Comparison of ENCODE assay signal across 15 cellular contexts in genomic region chr10:15201589-15202300, GRCh38. TPM values are rescaled to one million over a fixed set of nuclear protein-coding genes. Genes with fewer than 3 reads are reported as not detected.
A peak's percentile ranks its signal among the peaks of the same experiment; 100 is the strongest.
DNase-seq lines count a peak whose midpoint lies in the region; ATAC-seq, FAIRE-seq and TF ChIP-seq lines count a peak whose summit lies in the region.
"Had no signal": no experiment of that assay in that cellular context is flagged by ENCODE, and none has a peak within 500 bp of the region (broad histone marks: within the 10 kb centered on the region; RNA-seq: fewer than 3 reads in every experiment).

No MANE protein-coding gene starts in this region.

- H3K27me3 Mint-ChIP-seq in astrocyte (ENCODE audit: low read depth, unreplicated experiment) = no peaks in the 10 kb centered on the region

- peak overlapping the region; percentile 99 for H3K27ac Mint-ChIP-seq in astrocyte (ENCODE audit: unreplicated experiment)
- H3K27ac Mint-ChIP-seq: activated naive CD4-positive, alpha-beta T cell treated with anti-CD3 and anti-CD28 coated beads, Interleukin-2, amount 50 U/mL, for 72 hours; memory B cell had no signal

- TF ChIP-seq CTCF in astrocyte (IDR thresholded peaks at IDR 0.05; ENCODE audit: insufficient read depth, low read depth, low read length) (no peak), kidney epithelial cell (IDR thresholded peaks at IDR 0.05; ENCODE audit: insufficient read depth, low read length, poor library complexity, severe bottlenecking) (no peak)

- in situ Hi-C loops in ACHN (cut with HindIII; ENCODE audit: low pct_ligation_motif_present, low pct_unique_long_range_greater_than_20kb, low sequenced_read_pairs) = no loop called here

- H3K4me3 Mint-ChIP-seq in astrocyte (ENCODE audit: unreplicated experiment) = peak overlapping the region; percentile 72
- H3K4me3 Mint-ChIP-seq: memory B cell had no signal

- H3K36me3 Mint-ChIP-seq in astrocyte (ENCODE audit: low read depth, unreplicated experiment) = peaks cover 3% of the 10 kb centered on the region
- H3K36me3 Mint-ChIP-seq: memory B cell had no signal

- H3K4me3 ChIP-seq in astrocyte (ENCODE audit: insufficient read depth, low read depth, low read length) (peak overlapping the region; percentile 14), kidney epithelial cell (ENCODE audit: low read depth, low read length) (no peak overlapping the region), H7 (ENCODE audit: insufficient read depth, low read depth, low read length) (no peak overlapping the region)
- H3K4me3 ChIP-seq: thyroid gland had no signal

- H3K79me2 ChIP-seq in astrocyte (ENCODE audit: insufficient read depth, low read length) = no peaks in the 10 kb centered on the region

- peak; percentile 45 for FAIRE-seq in astrocyte (lab: Jason Lieb, UNC)
- FAIRE-seq: HepG2 had no signal

- peak overlapping the region; percentile 90 for H3K27ac ChIP-seq in astrocyte (ENCODE audit: low read depth, low read length)
- H3K27ac ChIP-seq: thyroid gland had no signal

- H3K36me3 ChIP-seq in astrocyte (ENCODE audit: insufficient read depth, low read length) (no peaks in the 10 kb centered on the region), kidney epithelial cell (ENCODE audit: control insufficient read depth, insufficient read depth, low read length) (no peaks in the 10 kb centered on the region), H7 (replicated peaks; ENCODE audit: control insufficient read depth, insufficient read depth, low read length) (no peaks in the 10 kb centered on the region)
- H3K36me3 ChIP-seq: thyroid gland had no signal

- H4K20me1 ChIP-seq in astrocyte (ENCODE audit: insufficient read depth, low read length) = no peaks in the 10 kb centered on the region

- ATAC-seq in left lobe of liver = no peak
- ATAC-seq: activated naive CD4-positive, alpha-beta T cell treated with anti-CD3 and anti-CD28 coated beads, Interleukin-2, amount 50 U/mL, for 72 hours; HepG2 had no signal

- H3K4me2 ChIP-seq in astrocyte (ENCODE audit: low read length) = peak overlapping the region; percentile 77

- no peaks in the 10 kb centered on the region for H3K9me3 Mint-ChIP-seq in astrocyte (ENCODE audit: unreplicated experiment)
- H3K9me3 Mint-ChIP-seq: memory B cell had no signal

- H3K9ac ChIP-seq in astrocyte (ENCODE audit: low read length) = peak overlapping the region; percentile 74

- peaks cover 52% of the 10 kb centered on the region for H3K4me1 ChIP-seq in astrocyte (ENCODE audit: insufficient read depth, low read length)
- H3K4me1 ChIP-seq: thyroid gland had no signal

- no peaks in the 10 kb centered on the region for H3K9me3 ChIP-seq in astrocyte (ENCODE audit: insufficient read depth, low read depth, low read length)
- H3K9me3 ChIP-seq: thyroid gland had no signal

- no peak overlapping the region for H2AFZ ChIP-seq in astrocyte (ENCODE audit: low read depth, low read length)

- DNase-seq in ACHN = peak; percentile 84
- DNase-seq in HT1080 (ENCODE audit: low read depth) = peak; percentile 82
- DNase-seq in astrocyte (ENCODE audit: low read depth) = peak; percentile 73
- peak; percentile 39 for DNase-seq in kidney epithelial cell (ENCODE audit: low read depth)
- no peak for DNase-seq in left lobe of liver (ENCODE audit: low spot score)
- no peak for DNase-seq in H7
- DNase-seq in NCI-H748 (lab: John Stamatoyannopoulos, UW; ENCODE audit: unreplicated experiment) = no peak
- DNase-seq in NCI-H187 (lab: John Stamatoyannopoulos, UW) = no peak
- DNase-seq: GF-D8, NCI-H1694, retina, thyroid gland had no signal

- no peaks in the 10 kb centered on the region for H3K27me3 ChIP-seq in astrocyte (ENCODE audit: insufficient read depth, low read length)
- H3K27me3 ChIP-seq in kidney epithelial cell (ENCODE audit: control insufficient read depth, insufficient read depth, low read length) = no peaks in the 10 kb centered on the region
- no peaks in the 10 kb centered on the region for H3K27me3 ChIP-seq in H7 (ENCODE audit: control insufficient read depth, insufficient read depth, low read length)
- H3K27me3 ChIP-seq: thyroid gland had no signal

- peaks cover 51% of the 10 kb centered on the region for H3K4me1 Mint-ChIP-seq in astrocyte (ENCODE audit: low read depth, unreplicated experiment)
- H3K4me1 Mint-ChIP-seq: memory B cell had no signal

RNA-seq across cellular contexts. Expression of gene NMT2, which starts 33.3 kb away (rescaled TPM):
- total RNA-seq in HT1080 (2014; rRNA removed; shearing (Covaris generic)) = 38.1 and 44.0 TPM in 2 replicates
- polyA plus RNA-seq in HT1080 (2015; cell fraction: cytosol; rRNA removed) = 84.8 and 86.0 TPM in 2 replicates
- polyA plus RNA-seq in HT1080 (2015; cell fraction: nucleus; rRNA removed) = 74.9 and 89.6 TPM in 2 replicates
- total RNA-seq in astrocyte = 20.9 and 22.1 TPM in 2 replicates
- 8.0 and 11.2 TPM in 2 replicates for total RNA-seq in kidney epithelial cell
- total RNA-seq in left lobe of liver = 19.4 TPM
- 10.6 and 12.3 TPM in 2 replicates for total RNA-seq in H7 (2014; rRNA removed; shearing (Covaris generic))

Comparison
In these comparisons a context has a peak if more than half of its experiments do, and no peak if none do; other contexts are left out.
1. DNase-seq: peak in ACHN (single experiment), HT1080 (single experiment), astrocyte (single experiment) and kidney epithelial cell (single experiment); none in left lobe of liver (single experiment), H7 (single experiment), NCI-H748 (single experiment) and NCI-H187 (0 of 2).